8 cellular contexts compared by ENCODE assay signal in genomic region chr2:161946489-161947107, GRCh38.
DNase-seq lines count a peak whose midpoint lies in the region; ATAC-seq and TF ChIP-seq lines count a peak whose summit lies in the region.

No MANE protein-coding gene starts in this region.

- no peak overlapping the region for H3K9ac ChIP-seq in neuronal stem cell (ENCODE audit: low read depth, low read length, poor library complexity)

- peak; percentile 9 for DNase-seq in AG08396 (ENCODE audit: low spot score)
- DNase-seq in GM12865 (ENCODE audit: low read depth): peak; percentile 15
- peak; percentile 34 for DNase-seq in NCI-H748 (lab: John Stamatoyannopoulos, UW; ENCODE audit: unreplicated experiment)
- DNase-seq in dermis blood vessel endothelial cell: peak; percentile 65
- DNase-seq in neuronal stem cell (ENCODE audit: low spot score): peak; percentile 12
- DNase-seq in coronary artery (ENCODE audit: low spot score): no peak

- TF ChIP-seq CTCF in GM12865 (IDR thresholded peaks at IDR 0.05; ENCODE audit: insufficient read depth, low read depth, low read length, missing control alignments) (peak; percentile 38), coronary artery (IDR thresholded peaks at IDR 0.05) (no peak)

- H2BK15ac ChIP-seq in neuronal stem cell (ENCODE audit: low read length): no peak overlapping the region

- H3K4ac ChIP-seq in neuronal stem cell (ENCODE audit: low read length): no peak overlapping the region

- H2AFZ ChIP-seq in neuronal stem cell (ENCODE audit: low read length): no peak overlapping the region

- H3K36me3 ChIP-seq in neuronal stem cell (replicated peaks in 1 of 2; ENCODE audit: control insufficient read depth in 2 of 2, insufficient read depth in 2 of 2, low read length in 2 of 2): no peaks in the 10 kb centered on the region

- no peak overlapping the region for H3K14ac ChIP-seq in neuronal stem cell (ENCODE audit: low read length)

- H3K27ac ChIP-seq in neuronal stem cell (replicated peaks; ENCODE audit: low read length) (no peak overlapping the region), coronary artery (no peak overlapping the region)

- H2BK120ac ChIP-seq in neuronal stem cell (ENCODE audit: low read depth, low read length): no peak overlapping the region

- H3K4me3 ChIP-seq in GM12865 (ENCODE audit: low read depth, low read length) (no peak overlapping the region), neuronal stem cell (ENCODE audit: low read length in 2 of 2) (no peak overlapping the region), coronary artery (no peak overlapping the region)

- peaks cover 0 to 2% (median 0%) of the 10 kb centered on the region in 3 experiments for H3K27me3 ChIP-seq in neuronal stem cell (ENCODE audit: control insufficient read depth in 3 of 3, insufficient read depth in 3 of 3, low read depth in 1 of 3, low read length in 3 of 3)

- no peak overlapping the region for H4K8ac ChIP-seq in neuronal stem cell (ENCODE audit: low read depth, low read length)

- no peak overlapping the region for H3K4me2 ChIP-seq in neuronal stem cell (ENCODE audit: insufficient read depth, low read length, poor library complexity, severe bottlenecking)

- no peaks in the 10 kb centered on the region for H3K79me1 ChIP-seq in neuronal stem cell (ENCODE audit: low read depth, low read length)

- H4K91ac ChIP-seq in neuronal stem cell (ENCODE audit: low read depth, low read length, poor library complexity): no peak overlapping the region

- no peak for ATAC-seq in HG03521 (IDR thresholded peaks at IDR 0.05; ENCODE audit: unreplicated experiment)
- no peak for ATAC-seq in HG02610 (IDR thresholded peaks at IDR 0.05; ENCODE audit: unreplicated experiment)

- H3K4me1 ChIP-seq in neuronal stem cell (ENCODE audit: control insufficient read depth in 2 of 2, insufficient read depth in 1 of 2, low read depth in 1 of 2, low read length in 2 of 2): peaks cover 0 to 1% of the 10 kb centered on the region in 2 donors

- no peak overlapping the region for H2BK5ac ChIP-seq in neuronal stem cell (ENCODE audit: low read length)

- H2AK5ac ChIP-seq in neuronal stem cell (ENCODE audit: low read depth, low read length): no peak overlapping the region

- no peak overlapping the region for H2BK12ac ChIP-seq in neuronal stem cell (ENCODE audit: low read length)

- no peak overlapping the region for H3K18ac ChIP-seq in neuronal stem cell (ENCODE audit: low read length)

- no peak overlapping the region for H3K23ac ChIP-seq in neuronal stem cell (ENCODE audit: low read depth, low read length, poor library complexity)

- H3K9me3 ChIP-seq in neuronal stem cell (replicated peaks in 1 of 2; ENCODE audit: control insufficient read depth in 2 of 2, insufficient read depth in 1 of 2, low read depth in 1 of 2, low read length in 2 of 2): no peaks in the 10 kb centered on the region

- WGBS in neuronal stem cell (ENCODE audit: extremely low coverage in 2 of 2, insufficient read length in 2 of 2, insufficient replicate concordance in 1 of 2), 2 donors: no CpG with 5 or more reads among the region's 3 CpGs
